In the genomic region with DNA sequence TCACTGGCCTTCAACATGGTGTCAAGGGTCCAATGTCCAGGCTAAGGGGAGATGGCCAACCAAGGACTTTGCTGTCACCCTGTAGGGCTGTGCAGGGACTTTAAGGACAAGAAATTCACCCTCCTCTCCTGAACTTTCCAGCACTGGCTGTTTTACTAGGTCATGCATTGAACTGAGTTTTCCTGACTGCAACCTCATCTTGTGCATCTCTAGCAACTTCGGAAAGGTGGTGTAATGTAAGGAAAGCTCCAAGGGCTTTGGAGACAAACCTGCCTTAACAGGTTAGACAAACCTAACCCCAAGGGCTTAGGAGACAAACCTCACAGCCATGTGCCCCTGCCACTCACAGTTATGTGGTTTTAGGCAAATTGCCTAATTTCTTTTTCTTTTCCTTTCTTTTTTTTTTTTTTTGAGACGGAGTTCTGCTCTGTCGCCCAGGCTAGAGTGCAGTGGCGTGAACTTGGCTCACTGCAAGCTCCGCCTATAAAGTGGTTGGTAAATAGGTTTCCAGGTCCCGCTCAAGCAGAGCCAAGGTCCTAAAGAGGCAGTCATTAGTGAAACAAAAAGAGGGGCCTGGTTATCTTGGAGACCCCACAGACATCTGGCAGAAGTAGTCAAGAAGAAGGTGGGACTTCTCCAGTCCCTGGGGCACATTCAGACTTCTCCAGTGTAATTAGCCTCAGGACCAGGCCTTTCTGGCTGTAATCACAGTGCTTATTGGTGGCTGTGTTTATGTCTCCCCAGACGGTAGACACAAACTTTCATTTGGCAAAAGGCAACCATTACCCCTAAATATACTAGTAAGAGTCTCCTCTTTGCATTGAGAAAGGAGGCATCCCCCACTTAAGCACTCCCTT, we compare ENCODE assay signal across 12 cellular contexts. TPM values are rescaled to one million over a fixed set of nuclear protein-coding genes. Genes with fewer than 3 reads are reported as not detected.
A peak's percentile ranks its signal among the peaks of the same experiment; 100 is the strongest.
DNase-seq lines count a peak whose midpoint lies in the region; ATAC-seq and TF ChIP-seq lines count a peak whose summit lies in the region.
"Had no signal": no experiment of that assay in that cellular context is flagged by ENCODE, and none has a peak within 500 bp of the region (broad histone marks: within the 10 kb centered on the region; RNA-seq: fewer than 3 reads in every experiment).

No MANE protein-coding gene starts in this region.

- DNase-seq in activated B cell treated with CpG ODN at 0.5 μM for 24 hours (no peak), colonic mucosa (no peak), GM03348 (ENCODE audit: low spot score) (no peak), mucosa of gallbladder (ENCODE audit: low spot score) (no peak), natural killer cell (no peak)
- DNase-seq: activated CD4-positive, alpha-beta T cell treated with anti-CD3 and anti-CD28 coated beads for 48 hours; amygdala; NCI-H510A; stimulated activated CD4-positive, alpha-beta T cell treated with anti-CD3 and anti-CD28 coated beads, Interleukin-4, amount 100 ng/mL, for 4 hours had no signal

- no peak overlapping the region for H3K27ac Mint-ChIP-seq in activated B cell treated with CpG ODN at 0.5 μM for 24 hours
- H3K27ac Mint-ChIP-seq in natural killer cell: no peak overlapping the region

- H3K27me3 ChIP-seq in colonic mucosa: no peaks in the 10 kb centered on the region

- intact Hi-C loops in activated B cell treated with CpG ODN at 0.5 μM for 24 hours (cut with micrococcal nuclease): loop anchor here (2.0 kb wide), 1 partner anchor 15 kb away; no protein-coding TSS in a partner anchor
- intact Hi-C loops in colonic mucosa (cut with DNase I): no loop called here
- intact Hi-C loops in natural killer cell (cut with micrococcal nuclease): no loop called here

- H3K9me3 Mint-ChIP-seq in activated B cell treated with CpG ODN at 0.5 μM for 24 hours (no peaks in the 10 kb centered on the region), natural killer cell (no peaks in the 10 kb centered on the region)

- H3K4me3 Mint-ChIP-seq in activated B cell treated with CpG ODN at 0.5 μM for 24 hours (no peak overlapping the region), natural killer cell (no peak overlapping the region)

- H3K9ac ChIP-seq in colonic mucosa (ENCODE audit: low read depth in 2 of 2, low read length in 2 of 2): no peak overlapping the region

- H3K27me3 Mint-ChIP-seq in activated B cell treated with CpG ODN at 0.5 μM for 24 hours: no peaks in the 10 kb centered on the region
- H3K27me3 Mint-ChIP-seq in natural killer cell (ENCODE audit: low read depth in 2 of 2): peaks cover 0 to 2% of the 10 kb centered on the region in 2 donors

- POLR2A ChIA-PET in activated B cell treated with CpG ODN at 0.5 μM for 24 hours (lab: Charles Lee): interaction anchor here (0.6 to 2.8 kb wide), 3 partner anchors 9 to 38 kb away, joined by 3 to 20 read pairs (median 7); a partner anchor contains a TSS

- no peak overlapping the region for H3K4me3 ChIP-seq in colonic mucosa

- no peaks in the 10 kb centered on the region for H3K4me1 ChIP-seq in colonic mucosa

- H3K36me3 Mint-ChIP-seq in activated B cell treated with CpG ODN at 0.5 μM for 24 hours (ENCODE audit: low read depth) (no peaks in the 10 kb centered on the region), natural killer cell (no peaks in the 10 kb centered on the region)

- CTCF ChIA-PET in activated B cell treated with CpG ODN at 0.5 μM for 24 hours (lab: Charles Lee): no interaction called here

- ATAC-seq in GM18499 (IDR thresholded peaks at IDR 0.05; ENCODE audit: insufficient read depth, unreplicated experiment) (peak; percentile 71), GM21447 (IDR thresholded peaks at IDR 0.05; ENCODE audit: unreplicated experiment) (peak; percentile 71), HG03139 (IDR thresholded peaks at IDR 0.05; ENCODE audit: unreplicated experiment) (peak; percentile 82), activated B cell treated with CpG ODN at 0.5 μM for 24 hours (ENCODE audit: low read depth) (peak; percentile 82), natural killer cell (no peak)

- no peaks in the 10 kb centered on the region for H3K9me3 ChIP-seq in colonic mucosa

- no peak overlapping the region for H3K27ac ChIP-seq in colonic mucosa

- no peaks in the 10 kb centered on the region for H3K36me3 ChIP-seq in colonic mucosa

- TF ChIP-seq CTCF in activated B cell treated with CpG ODN at 0.5 μM for 24 hours (IDR thresholded peaks at IDR 0.05): no peak
- no peak for TF ChIP-seq CTCF in colonic mucosa (IDR thresholded peaks at IDR 0.05)
- TF ChIP-seq CTCF in natural killer cell (IDR thresholded peaks at IDR 0.05): no peak

- H3K4me1 Mint-ChIP-seq in activated B cell treated with CpG ODN at 0.5 μM for 24 hours (peaks cover 23% of the 10 kb centered on the region), natural killer cell (peaks cover 0 to 8% of the 10 kb centered on the region in 2 donors)

RNA-seq across cellular contexts. Expression of a gene that starts 37.6 kb away (rescaled TPM):
- total RNA-seq in activated B cell treated with CpG ODN at 0.5 μM for 24 hours (68.5 and 69.9 TPM in 2 replicates), colonic mucosa (1 to 10 TPM; 4.3 to 4.9 TPM), mucosa of gallbladder (1.4 TPM), natural killer cell (100 to 1,000 TPM; 211 to 514 (median 264) TPM)

Comparison
In these comparisons a context has a peak if more than half of its experiments do, and no peak if none do; other contexts are left out.
1. ATAC-seq: peak in GM18499 (single experiment), GM21447 (single experiment), HG03139 (single experiment) and activated B cell treated with CpG ODN at 0.5 μM for 24 hours (single experiment); none in natural killer cell (0 of 3).
2. RNA of a gene that starts 37.6 kb away (total RNA-seq): 211 to 514 TPM in natural killer cell and 68.5 to 69.9 TPM in activated B cell treated with CpG ODN at 0.5 μM for 24 hours; 4.3 to 4.9 TPM in colonic mucosa and 1.4 TPM in mucosa of gallbladder (single experiment); every median in the first group is over 10 times any median in the second.